ENCODE assay signal across 17 cellular contexts in genomic region chr7:51261950-51262795, GRCh38. TPM values are rescaled to one million over a fixed set of nuclear protein-coding genes. Genes with fewer than 3 reads are reported as not detected.
DNase-seq lines count a peak whose midpoint lies in the region; ATAC-seq, FAIRE-seq and TF ChIP-seq lines count a peak whose summit lies in the region.
"Had no signal": no experiment of that assay in that cellular context is flagged by ENCODE, and none has a peak within 500 bp of the region (broad histone marks: within the 10 kb centered on the region; RNA-seq: fewer than 3 reads in every experiment).

No MANE protein-coding gene starts in this region.

- H3K27ac ChIP-seq in HEK293 (ENCODE audit: extremely low read depth, low read depth, low read length), result no peak overlapping the region
- peak overlapping the region; percentile 56 for H3K27ac ChIP-seq in right cardiac atrium (ENCODE audit: low read length)
- no peak overlapping the region for H3K27ac ChIP-seq in small intestine (ENCODE audit: low read depth in 1 of 2, low read length in 1 of 2)

- H3K9me3 ChIP-seq in HEK293 (ENCODE audit: control insufficient read depth, insufficient read depth, low read depth, low read length), result no peaks in the 10 kb centered on the region
- H3K9me3 ChIP-seq in right cardiac atrium (ENCODE audit: control insufficient read depth, low read length), result no peaks in the 10 kb centered on the region
- H3K9me3 ChIP-seq in small intestine (ENCODE audit: control insufficient read depth, low read depth), result no peaks in the 10 kb centered on the region

- peak in 1 of 2 donors; percentile 6 for ATAC-seq in right cardiac atrium
- ATAC-seq in GM18517 (IDR thresholded peaks at IDR 0.05; ENCODE audit: unreplicated experiment), result no peak
- ATAC-seq: K562 had no signal

- POLR2A ChIA-PET in HEK293 (lab: Yijun Ruan, JAX), result no interaction called here

- no peaks in the 10 kb centered on the region for H3K27me3 ChIP-seq in right cardiac atrium (ENCODE audit: control insufficient read depth, insufficient read depth)
- no peaks in the 10 kb centered on the region for H3K27me3 ChIP-seq in small intestine (ENCODE audit: control insufficient read depth in 2 of 2, insufficient read depth in 2 of 2, low read length in 2 of 2)

- CTCF ChIA-PET in HEK293 (lab: Yijun Ruan, JAX), result interaction anchor here (0.6 kb wide), 1 partner anchor 790 kb away, joined by 3 read pairs; no protein-coding TSS in a partner anchor

- no peak for TF ChIP-seq CTCF in HEK293 (tag by site-specific recombination; IDR thresholded peaks at IDR 0.05)

- WGBS in right cardiac atrium, result 74% methylated on average over 20 of the region's 20 CpGs
- 59 to 70% (median 65%) methylated on average over 20 of the region's 20 CpGs for WGBS in small intestine, 3 donors

- DNase-seq in NCI-H2107 treated with DMSO at 0.1 percent for 48 hours (lab: John Stamatoyannopoulos, UW; ENCODE audit: unreplicated experiment), result peak; percentile 84
- no peak for DNase-seq in right cardiac atrium
- DNase-seq in small intestine, result peak; percentile 58
- no peak for DNase-seq in stimulated activated CD4-positive, alpha-beta T cell treated with anti-CD3 and anti-CD28 coated beads, Interleukin-4, amount 100 ng/mL, for 1 hour
- no peak for DNase-seq in OCI-M2 (lab: John Stamatoyannopoulos, UW; ENCODE audit: unreplicated experiment)
- DNase-seq in activated T-cell treated with anti-CD3 and anti-CD28 coated beads for 4 hours, result no peak
- DNase-seq: activated B cell treated with CpG ODN at 0.5 μM for 24 hours; activated gamma-delta T cell; HCEC 1CT; NCI-H82; stimulated activated naive CD4-positive, alpha-beta T cell treated with Interleukin-2 at 50 U/mL for 16 hours had no signal

- H3K4me1 ChIP-seq in HEK293 (ENCODE audit: control insufficient read depth, insufficient read depth, low read length) (no peaks in the 10 kb centered on the region), right cardiac atrium (ENCODE audit: control insufficient read depth, insufficient read depth, low read length) (peaks cover 15% of the 10 kb centered on the region), small intestine (ENCODE audit: control insufficient read depth in 2 of 2, insufficient read depth in 1 of 2, low read depth in 1 of 2, low read length in 1 of 2) (peaks cover 5 to 21% of the 10 kb centered on the region in 2 donors)

- intact Hi-C loops in right cardiac atrium (cut with DNase I), result no loop called here

- FAIRE-seq in small intestine (lab: Jason Lieb, UNC), result no peak
- FAIRE-seq: K562 had no signal

- no peaks in the 10 kb centered on the region for H3K36me3 ChIP-seq in HEK293 (ENCODE audit: control insufficient read depth in 2 of 2, insufficient read depth in 1 of 2, low read length in 2 of 2)
- no peaks in the 10 kb centered on the region for H3K36me3 ChIP-seq in small intestine (ENCODE audit: control insufficient read depth in 2 of 2, insufficient read depth in 2 of 2, low read length in 2 of 2)

- H3K4me3 ChIP-seq in HEK293 (ENCODE audit: low read depth, low read length) (no peak overlapping the region), right cardiac atrium (ENCODE audit: low read length) (no peak overlapping the region), small intestine (ENCODE audit: low read depth in 1 of 2, low read length in 2 of 2) (no peak overlapping the region)
- H3K4me3 ChIP-seq: K562, skin epidermis had no signal

TF ChIP-seq in HEK293, 187 proteins besides CTCF, POLR2A, EP300 and RAD21:
- TF ChIP-seq ZNF146 (tag by site-specific recombination; IDR thresholded peaks at IDR 0.05) (no peak), ZNF837 (tag by site-specific recombination; IDR thresholded peaks at IDR 0.05) (no peak), ZNF121 (tag by site-specific recombination; IDR thresholded peaks at IDR 0.05) (no peak), PRDM10 (tag by site-specific recombination; IDR thresholded peaks at IDR 0.05) (peak; percentile 68), ZNF324 (tag by site-specific recombination; IDR thresholded peaks at IDR 0.05) (no peak), ZIC2 (tag by site-specific recombination; IDR thresholded peaks at IDR 0.05) (peak; percentile 52), ZNF692 (tag by site-specific recombination; IDR thresholded peaks at IDR 0.05) (peak; percentile 60; the same call in 1 of the 2 replicates), ZNF362 (tag by site-specific recombination; IDR thresholded peaks at IDR 0.05) (no peak), OSR2 (tag by site-specific recombination; IDR thresholded peaks at IDR 0.05) (peak; percentile 54)

RNA-seq across cellular contexts. Expression of gene COBL, which starts 54.4 kb away (rescaled TPM):
- total RNA-seq in right cardiac atrium, result 10 to 100 TPM; 45.9 to 56.5 (median 54.7) TPM
- 27.0 TPM for polyA plus RNA-seq in right cardiac atrium
- 10 to 100 TPM in 2 of 3 donors, 1 to 10 TPM in 1; 8.4 to 34.2 (median 30.8) TPM for polyA plus RNA-seq in small intestine
- total RNA-seq: activated B cell treated with CpG ODN at 0.5 μM for 24 hours; T-helper 1 cell treated with Interleukin-12 subunit alpha and Interleukin-12 subunit beta and Interleukin-4 antibody, amounts not matched to agents 30 ng/mL and 1 ng/mL, for 36 hours had no signal
- polyA plus RNA-seq: BJ had no signal

Comparison
In these comparisons a context has a peak if more than half of its experiments do, and no peak if none do; other contexts are left out.
1. DNase-seq: peak in NCI-H2107 treated with DMSO at 0.1 percent for 48 hours (single experiment) and small intestine (single experiment); none in right cardiac atrium (0 of 3), stimulated activated CD4-positive, alpha-beta T cell treated with anti-CD3 and anti-CD28 coated beads, Interleukin-4, amount 100 ng/mL, for 1 hour (single experiment), OCI-M2 (single experiment) and activated T-cell treated with anti-CD3 and anti-CD28 coated beads for 4 hours (single experiment).